ENCODE assay signal across 1 cellular context in the genomic region with DNA sequence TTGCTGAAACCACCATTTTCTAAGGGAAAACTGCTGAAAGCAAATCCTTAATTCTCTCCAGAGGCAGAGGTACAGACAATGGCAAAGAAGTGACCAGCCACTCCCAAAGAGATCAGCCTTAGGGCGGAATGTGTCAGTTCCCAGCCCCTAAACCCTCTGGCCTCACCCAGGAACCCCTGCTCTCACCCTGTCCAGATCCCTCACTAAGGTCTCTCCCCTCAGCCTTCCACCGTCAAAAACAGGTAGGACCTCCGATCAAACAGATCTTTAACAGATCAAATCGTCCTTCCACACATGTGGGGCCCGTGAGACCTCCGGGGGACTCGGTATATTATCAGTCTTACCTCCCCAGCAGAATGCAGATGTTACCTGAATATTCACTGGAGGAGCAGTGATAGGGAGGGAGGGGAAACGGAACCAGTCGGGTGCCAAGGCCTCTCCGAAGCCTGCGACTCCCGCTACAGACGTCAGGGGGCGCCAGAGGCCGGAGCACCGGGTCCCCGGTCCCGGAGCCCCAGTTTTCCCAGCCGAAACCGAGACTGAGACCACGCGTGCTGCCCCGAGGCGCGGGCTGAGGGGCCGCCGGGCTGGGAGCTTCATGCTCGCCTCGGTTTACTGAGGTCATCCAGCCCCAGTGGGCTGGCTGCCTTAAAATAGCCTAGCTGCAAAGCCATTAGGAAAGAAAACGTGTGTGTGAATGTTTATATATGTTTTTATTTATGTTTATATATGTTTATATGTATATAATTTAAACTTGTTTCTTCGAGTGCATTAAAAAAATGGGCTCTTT.
TF ChIP-seq lines count a peak whose summit lies in the region.

No MANE protein-coding gene starts in this region.

TF ChIP-seq in neural cell, 6 proteins besides CTCF, POLR2A, EP300 and RAD21:
- TF ChIP-seq REST (IDR thresholded peaks at IDR 0.05; ENCODE audit: borderline replicate concordance) (no peak), EZH2 (IDR thresholded peaks at IDR 0.05; ENCODE audit: borderline replicate concordance, insufficient read depth, low read length, poor library complexity, severe bottlenecking) (no peak), SMC3 (conservative IDR thresholded peaks at IDR 0.05; ENCODE audit: poor library complexity) (peak; percentile 100), TAF1 (IDR thresholded peaks at IDR 0.05; ENCODE audit: low read depth) (no peak), MXI1 (conservative IDR thresholded peaks at IDR 0.05; ENCODE audit: poor library complexity, severe bottlenecking) (peak; percentile 55)
